Comparison of ENCODE assay signal across 24 cellular contexts in the genomic region with DNA sequence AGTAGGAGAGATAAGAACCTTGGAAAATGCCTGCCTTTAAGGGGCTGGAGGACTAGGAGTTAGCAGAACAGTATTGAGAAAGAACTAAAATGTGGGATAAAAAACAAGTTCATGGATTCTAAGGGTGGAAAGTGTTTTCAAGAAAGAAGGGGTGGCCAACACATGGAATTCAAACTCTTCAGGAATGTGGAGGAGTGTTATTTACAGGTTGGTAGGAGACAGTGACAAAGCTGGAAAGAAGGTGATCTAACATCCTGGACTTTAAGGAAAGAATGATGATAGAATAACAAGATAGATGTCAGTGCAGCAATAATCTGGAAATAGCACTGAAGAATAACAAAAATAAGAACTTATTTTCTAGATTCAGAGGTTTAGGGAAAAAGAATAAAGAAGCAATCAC.
"Had no signal": no experiment of that assay in that cellular context is flagged by ENCODE, and none has a peak within 500 bp of the region (broad histone marks: within the 10 kb centered on the region; RNA-seq: fewer than 3 reads in every experiment).

No MANE protein-coding gene starts in this region.

- H3K4me2 ChIP-seq: KMS-11 had no signal

- H3K27ac ChIP-seq: KMS-11, SK-N-MC, VCaP had no signal

- ATAC-seq: activated T-helper 17 cell treated with anti-CD3 and anti-CD28 coated beads, Interleukin-2, amount 50 U/mL, for 72 hours; Panc1; Right ventricle myocardium inferior; T-cell had no signal

- H3K27ac Mint-ChIP-seq: activated CD4-positive, alpha-beta memory T cell treated with anti-CD3 and anti-CD28 coated beads for 36 hours; activated CD4-positive, alpha-beta T cell treated with anti-CD3 and anti-CD28 coated beads, Interleukin-2, amount 10 ng/mL, durations not matched to agents 7 days and 5 days; activated naive CD4-positive, alpha-beta T cell treated with anti-CD3 and anti-CD28 coated beads for 36 hours; activated naive CD8-positive, alpha-beta T cell; activated T-helper 17 cell treated with anti-CD3 and anti-CD28 coated beads, Interleukin-2, amount 50 U/mL, for 72 hours; T-cell had no signal

- H3K9ac ChIP-seq: KMS-11 had no signal

- H3K9me3 Mint-ChIP-seq: activated CD4-positive, alpha-beta memory T cell treated with anti-CD3 and anti-CD28 coated beads for 36 hours; activated CD4-positive, alpha-beta T cell treated with anti-CD3 and anti-CD28 coated beads, Interleukin-2, amount 10 ng/mL, durations not matched to agents 7 days and 5 days; activated naive CD4-positive, alpha-beta T cell treated with anti-CD3 and anti-CD28 coated beads for 36 hours; activated T-helper 17 cell treated with anti-CD3 and anti-CD28 coated beads, Interleukin-2, amount 50 U/mL, for 72 hours; T-cell had no signal

- H3K4me3 Mint-ChIP-seq: activated CD4-positive, alpha-beta memory T cell treated with anti-CD3 and anti-CD28 coated beads for 36 hours; activated CD4-positive, alpha-beta T cell treated with anti-CD3 and anti-CD28 coated beads, Interleukin-2, amount 10 ng/mL, durations not matched to agents 7 days and 5 days; activated naive CD4-positive, alpha-beta T cell treated with anti-CD3 and anti-CD28 coated beads for 36 hours; activated naive CD8-positive, alpha-beta T cell; activated T-helper 17 cell treated with anti-CD3 and anti-CD28 coated beads, Interleukin-2, amount 50 U/mL, for 72 hours; T-cell had no signal

- H3K4me1 Mint-ChIP-seq: activated CD4-positive, alpha-beta T cell treated with anti-CD3 and anti-CD28 coated beads, Interleukin-2, amount 10 ng/mL, durations not matched to agents 7 days and 5 days; activated T-helper 17 cell treated with anti-CD3 and anti-CD28 coated beads, Interleukin-2, amount 50 U/mL, for 72 hours; T-cell had no signal

- H3K36me3 Mint-ChIP-seq: activated CD4-positive, alpha-beta memory T cell treated with anti-CD3 and anti-CD28 coated beads for 36 hours; activated naive CD8-positive, alpha-beta T cell; T-cell had no signal

- DNase-seq: activated CD4-positive, alpha-beta memory T cell treated with anti-CD3 and anti-CD28 coated beads for 36 hours; activated CD4-positive, alpha-beta T cell treated with anti-CD3 and anti-CD28 coated beads, Interleukin-2, amount 10 ng/mL, durations not matched to agents 7 days and 5 days; activated CD4-positive, CD25-positive, alpha-beta regulatory T cell; activated CD8-positive, alpha-beta memory T cell treated with anti-CD3 and anti-CD28 coated beads for 24 hours; activated gamma-delta T cell; activated naive CD4-positive, alpha-beta T cell treated with anti-CD3 and anti-CD28 coated beads for 36 hours; activated T-cell treated with anti-CD3 and anti-CD28 coated beads, Interleukin-2, amount 50 U/mL, for 48 hours; NCI-H1092; NCI-H1417; NCI-H1930; NCI-H2171; NCI-H345; NCI-H510A; NCI-H526 treated with DMSO at 0.1 percent for 48 hours; NCI-H82; RPMI8226; T-cell had no signal

- H3K4me3 ChIP-seq: SK-N-MC had no signal
